17 cellular contexts compared by ENCODE assay signal in genomic region chr7:7816816-7817536, GRCh38.
DNase-seq lines count a peak whose midpoint lies in the region; ATAC-seq and TF ChIP-seq lines count a peak whose summit lies in the region.
"Had no signal": no experiment of that assay in that cellular context is flagged by ENCODE, and none has a peak within 500 bp of the region (broad histone marks: within the 10 kb centered on the region; RNA-seq: fewer than 3 reads in every experiment).

No MANE protein-coding gene starts in this region.

- H4K20me1 ChIP-seq in BLaER1 treated with 17β-estradiol and CSF1 and Interleukin-3, amounts not matched to agents 10 nM and 100 nM: no peaks in the 10 kb centered on the region
- H4K20me1 ChIP-seq in OCI-LY1 (ENCODE audit: insufficient read depth, low read length): no peaks in the 10 kb centered on the region

- peak overlapping the region; percentile 66 to 86 (median 80) for H3K4me2 ChIP-seq in BLaER1 treated with 17β-estradiol and CSF1 and Interleukin-3, amounts not matched to agents 10 nM and 100 nM
- peak overlapping the region; percentile 60 for H3K4me2 ChIP-seq in OCI-LY1 (ENCODE audit: low read length)

- peaks cover 0 to 4% (median 0%) of the 10 kb centered on the region in 3 donors for H3K27me3 Mint-ChIP-seq in immature natural killer cell (ENCODE audit: low read depth in 3 of 3)

- H3K27me3 ChIP-seq in BLaER1 treated with 17β-estradiol and CSF1 and Interleukin-3, amounts not matched to agents 10 nM and 100 nM: no peaks in the 10 kb centered on the region
- H3K27me3 ChIP-seq in OCI-LY1 (ENCODE audit: insufficient read depth, low read length): no peaks in the 10 kb centered on the region

- peaks cover 14 to 46% (median 38%) of the 10 kb centered on the region in 11 experiments for H3K9me3 ChIP-seq in BLaER1 treated with 17β-estradiol and CSF1 and Interleukin-3, amounts not matched to agents 10 nM and 100 nM (replicated peaks in 1 of 11)
- no peaks in the 10 kb centered on the region for H3K9me3 ChIP-seq in OCI-LY1 (ENCODE audit: low read length)
- H3K9me3 ChIP-seq: prostate gland had no signal

- DNase-seq in DMS53 treated with DMSO at 0.1 percent for 48 hours (lab: John Stamatoyannopoulos, UW; ENCODE audit: unreplicated experiment) (peak; percentile 92), immature natural killer cell (no peak), NCI-H524 treated with DMSO at 0.1 percent for 48 hours (lab: John Stamatoyannopoulos, UW) (no peak), anterior cingulate cortex (lab: John Stamatoyannopoulos, UW) (no peak), iPS-NIHi11 (ENCODE audit: low spot score) (no peak)
- DNase-seq: activated CD8-positive, alpha-beta memory T cell treated with anti-CD3 and anti-CD28 coated beads for 24 hours; C1 segment of cervical spinal cord; cerebellar nuclear complex; GF-D8; NCI-H1694 treated with DMSO at 0.1 percent for 48 hours; NCI-H748 treated with DMSO at 0.1 percent for 48 hours; T-helper 9 cell had no signal

- peak overlapping the region; percentile 68 to 90 (median 79) for H3K4me3 Mint-ChIP-seq in immature natural killer cell

- H3K27ac Mint-ChIP-seq in immature natural killer cell: peak overlapping the region; percentile 63 to 88 (median 74)

- H3F3A ChIP-seq in OCI-LY1 (ENCODE audit: insufficient read depth, low read length): 0 out of 2 replicates have a peak, but pooled peaks cover 4% of the 10 kb centered on the region

- peak overlapping the region in 8 of 11 experiments; percentile 1 to 67 (median 50); a peak in 11 of 22 replicates for H3K27ac ChIP-seq in BLaER1 treated with 17β-estradiol and CSF1 and Interleukin-3, amounts not matched to agents 10 nM and 100 nM
- peak overlapping the region; percentile 87 for H3K27ac ChIP-seq in OCI-LY1 (ENCODE audit: low read depth, low read length, poor library complexity, severe bottlenecking)
- H3K27ac ChIP-seq: prostate gland had no signal

- H3K9me2 ChIP-seq in OCI-LY1 (ENCODE audit: low read depth, low read length): no peaks in the 10 kb centered on the region

- peaks cover 0 to 8% (median 3%) of the 10 kb centered on the region in 11 experiments; a peak in 6 of 22 replicates for H3K36me3 ChIP-seq in BLaER1 treated with 17β-estradiol and CSF1 and Interleukin-3, amounts not matched to agents 10 nM and 100 nM
- peaks cover 6% of the 10 kb centered on the region for H3K36me3 ChIP-seq in OCI-LY1 (ENCODE audit: insufficient read depth, low read length)
- H3K36me3 ChIP-seq: prostate gland had no signal

- peaks cover 19 to 29% (median 22%) of the 10 kb centered on the region in 10 experiments for H3K4me1 ChIP-seq in BLaER1 treated with 17β-estradiol and CSF1 and Interleukin-3, amounts not matched to agents 10 nM and 100 nM
- peaks cover 69% of the 10 kb centered on the region for H3K4me1 ChIP-seq in OCI-LY1 (ENCODE audit: insufficient read depth, low read length, severe bottlenecking)
- H3K4me1 ChIP-seq: prostate gland had no signal

- H3K36me3 Mint-ChIP-seq in immature natural killer cell: peaks cover 0 to 10% (median 0%) of the 10 kb centered on the region in 3 donors

- no peaks in the 10 kb centered on the region for H3K79me2 ChIP-seq in OCI-LY1 (ENCODE audit: insufficient read depth, low read length)

- ATAC-seq in GM19397 (IDR thresholded peaks at IDR 0.05; ENCODE audit: unreplicated experiment): no peak
- ATAC-seq: Right ventricle myocardium inferior had no signal

- H2AFZ ChIP-seq in OCI-LY1 (ENCODE audit: low read length): no peak overlapping the region

- H3K4me1 Mint-ChIP-seq in immature natural killer cell: peaks cover 45 to 54% of the 10 kb centered on the region in 2 donors

- no peak overlapping the region for H3K9ac ChIP-seq in BLaER1 treated with 17β-estradiol and CSF1 and Interleukin-3, amounts not matched to agents 10 nM and 100 nM
- H3K9ac ChIP-seq in OCI-LY1 (ENCODE audit: low read length): peak overlapping the region; percentile 46; the same call in 1 of the 2 replicates

- no peaks in the 10 kb centered on the region for H3K9me3 Mint-ChIP-seq in immature natural killer cell

- H3K4me3 ChIP-seq in BLaER1 treated with 17β-estradiol and CSF1 and Interleukin-3, amounts not matched to agents 10 nM and 100 nM: peak overlapping the region in 2 of 10 experiments; percentile 10 to 34; a peak in 2 of 20 replicates
- H3K4me3 ChIP-seq in OCI-LY1 (ENCODE audit: low read depth, low read length, poor library complexity, severe bottlenecking): peak overlapping the region; percentile 46
- H3K4me3 ChIP-seq: prostate gland had no signal

- TF ChIP-seq CTCF in OCI-LY1 (IDR thresholded peaks at IDR 0.05; ENCODE audit: low read length): no peak
